ENCODE assay signal across 34 cellular contexts in the genomic region with DNA sequence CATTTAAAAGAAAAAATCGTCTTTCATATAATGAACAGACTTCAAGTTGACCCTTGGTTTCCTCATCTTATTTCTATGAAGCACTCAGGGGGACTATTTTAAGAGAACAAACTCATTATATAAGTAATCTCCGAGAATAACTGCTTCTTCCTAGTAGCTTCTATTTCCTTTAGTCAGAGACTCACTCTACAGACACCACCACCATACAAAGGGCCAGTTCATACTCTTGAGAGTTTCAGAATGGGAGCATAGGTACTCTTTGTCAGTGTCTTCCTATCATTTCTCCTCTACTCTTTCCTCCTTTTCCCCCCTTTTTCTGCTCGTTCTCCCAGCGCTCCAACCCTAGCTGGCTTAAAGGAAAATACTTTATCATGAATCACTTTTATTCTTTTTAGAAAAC.
"Had no signal": no experiment of that assay in that cellular context is flagged by ENCODE, and none has a peak within 500 bp of the region (broad histone marks: within the 10 kb centered on the region; RNA-seq: fewer than 3 reads in every experiment).

No MANE protein-coding gene starts in this region.

- DNase-seq: Karpas-422, Kasumi-1, MG63, MM.1S, MV-4-11, NCI-H1048, NCI-H1092, NCI-H1092 treated with DMSO at 0.1 percent for 48 hours, NCI-H1105, NCI-H1105 treated with DMSO at 0.1 percent for 48 hours, NCI-H1417, NCI-H1417 treated with DMSO at 0.1 percent for 48 hours, NCI-H1436, NCI-H1436 treated with DMSO at 0.1 percent for 48 hours, NCI-H146, NCI-H1694, NCI-H1694 treated with DMSO at 0.1 percent for 48 hours, NCI-H187 treated with DMSO at 0.1 percent for 48 hours, NCI-H1930, NCI-H2029, NCI-H2029 treated with DMSO at 0.1 percent for 48 hours, NCI-H2081, NCI-H2081 treated with DMSO at 0.1 percent for 48 hours, NCI-H2107, NCI-H2171, NCI-H2171 treated with DMSO at 0.1 percent for 48 hours, NCI-H2227 treated with DMSO at 0.1 percent for 48 hours, NCI-H226, NCI-H345, NCI-H446, NCI-H446 treated with DMSO at 0.1 percent for 48 hours, NCI-H510A, NCI-H510A treated with DMSO at 0.1 percent for 48 hours, NCI-H524 had no signal
